Comparison of ENCODE assay signal across 13 cellular contexts in genomic region chr4:158812133-158812532, GRCh38. TPM values are rescaled to one million over a fixed set of nuclear protein-coding genes. Genes with fewer than 3 reads are reported as not detected.
DNase-seq lines count a peak whose midpoint lies in the region; ATAC-seq, FAIRE-seq and TF ChIP-seq lines count a peak whose summit lies in the region.
"Had no signal": no experiment of that assay in that cellular context is flagged by ENCODE, and none has a peak within 500 bp of the region (broad histone marks: within the 10 kb centered on the region; RNA-seq: fewer than 3 reads in every experiment).

No MANE protein-coding gene starts in this region.

- H3K36me3 ChIP-seq in BLaER1 (no peaks in the 10 kb centered on the region), hepatocyte (replicated peaks; ENCODE audit: insufficient read depth, low read depth) (no peaks in the 10 kb centered on the region), rectal smooth muscle tissue (ENCODE audit: control insufficient read depth, insufficient read depth, low read length) (no peaks in the 10 kb centered on the region)
- H3K36me3 ChIP-seq: SJCRH30 had no signal

- H3K79me1 ChIP-seq in H9 (ENCODE audit: insufficient read depth, low read depth, low read length, poor library complexity, severe bottlenecking), result no peaks in the 10 kb centered on the region

- no peak overlapping the region for H3K27ac Mint-ChIP-seq in activated T-helper 17 cell treated with anti-CD3 and anti-CD28 coated beads, Interleukin-2, amount 50 U/mL, for 72 hours
- no peak overlapping the region; a peak in 1 of 7 replicates for H3K27ac Mint-ChIP-seq in H9

- H3T11ph ChIP-seq in H9 (ENCODE audit: low read length), result no peak overlapping the region

- H2AFZ ChIP-seq in hepatocyte (no peak overlapping the region), H9 (ENCODE audit: low read length) (no peak overlapping the region)

- H3K23ac ChIP-seq in H9 (ENCODE audit: insufficient read length, low read depth, low read length), result no peak overlapping the region

- H3K9me3 Mint-ChIP-seq in activated T-helper 17 cell treated with anti-CD3 and anti-CD28 coated beads, Interleukin-2, amount 50 U/mL, for 72 hours, result no peaks in the 10 kb centered on the region
- H3K9me3 Mint-ChIP-seq in H9, result no peaks in the 10 kb centered on the region

- no peak overlapping the region for H3K14ac ChIP-seq in H9 (ENCODE audit: insufficient read depth, low read length)

- H3K4me1 ChIP-seq in BLaER1 (peaks cover 36% of the 10 kb centered on the region), hepatocyte (ENCODE audit: insufficient read depth) (peaks cover 21% of the 10 kb centered on the region), rectal smooth muscle tissue (ENCODE audit: control insufficient read depth, insufficient read depth, low read length) (peaks cover 38% of the 10 kb centered on the region), H9 (ENCODE audit: insufficient read depth, low read length) (peaks cover 2% of the 10 kb centered on the region; the same call in 1 of the 2 replicates)

- TF ChIP-seq CTCF in hepatocyte (IDR thresholded peaks at IDR 0.05; ENCODE audit: poor library complexity), result no peak
- no peak for TF ChIP-seq CTCF in H9 (conservative IDR thresholded peaks at IDR 0.05)

- no peak overlapping the region for H2BK5ac ChIP-seq in H9 (ENCODE audit: insufficient read length, low read length)

- H3K4me2 ChIP-seq in BLaER1 (peak overlapping the region; percentile 69), hepatocyte (peak overlapping the region; percentile 18), H9 (ENCODE audit: insufficient read depth, insufficient read length, low read length) (no peak overlapping the region)

- H2BK12ac ChIP-seq in H9 (ENCODE audit: insufficient read length, low read depth, low read length), result no peak overlapping the region

- no peak for DNase-seq in hepatocyte (ENCODE audit: low spot score)
- DNase-seq in NCI-H2171 treated with DMSO at 0.1 percent for 48 hours (lab: John Stamatoyannopoulos, UW), result no peak
- no peak for DNase-seq in H9
- no peak for DNase-seq in RCC 7860 (ENCODE audit: low spot score)
- no peak for DNase-seq in globus pallidus (ENCODE audit: low spot score)
- DNase-seq: NCI-H1048, NCI-H524, posterior cingulate gyrus, SJCRH30 had no signal

- H3K9me2 ChIP-seq in hepatocyte (replicated peaks; ENCODE audit: insufficient read depth), result no peaks in the 10 kb centered on the region

- peaks cover 63% of the 10 kb centered on the region for H3K79me2 ChIP-seq in hepatocyte
- 0 out of 2 replicates have a peak, but pooled peaks cover 2% of the 10 kb centered on the region for H3K79me2 ChIP-seq in H9 (ENCODE audit: insufficient read depth, low read length)

- H4K20me1 ChIP-seq in BLaER1 (no peaks in the 10 kb centered on the region), hepatocyte (ENCODE audit: insufficient read depth, poor library complexity, severe bottlenecking) (no peaks in the 10 kb centered on the region), H9 (ENCODE audit: control insufficient read depth, insufficient read depth, insufficient read length) (no peaks in the 10 kb centered on the region)

- H3K4me3 ChIP-seq in BLaER1 (no peak overlapping the region), hepatocyte (no peak overlapping the region), rectal smooth muscle tissue (ENCODE audit: low read length) (no peak overlapping the region)
- H3K4me3 ChIP-seq: SJCRH30 had no signal

- no peak overlapping the region for H2BK15ac ChIP-seq in H9 (ENCODE audit: low read depth, low read length)

- H3K18ac ChIP-seq in H9 (ENCODE audit: insufficient read length, low read depth, low read length), result no peak overlapping the region

- no peak overlapping the region for H4K5ac ChIP-seq in H9 (ENCODE audit: insufficient read length, low read depth, low read length)

- H3K4me3 Mint-ChIP-seq in activated T-helper 17 cell treated with anti-CD3 and anti-CD28 coated beads, Interleukin-2, amount 50 U/mL, for 72 hours, result peak overlapping the region; percentile 43
- H3K4me3 Mint-ChIP-seq in H9, result no peak overlapping the region

- no peak for FAIRE-seq in RCC 7860 (lab: Jason Lieb, UNC)
- FAIRE-seq: G401.6 had no signal

- no peaks in the 10 kb centered on the region for H3K27me3 Mint-ChIP-seq in activated T-helper 17 cell treated with anti-CD3 and anti-CD28 coated beads, Interleukin-2, amount 50 U/mL, for 72 hours
- H3K27me3 Mint-ChIP-seq in H9 (ENCODE audit: low read depth), result no peaks in the 10 kb centered on the region

- 81% methylated on average over 2 of the region's 2 CpGs for WGBS in hepatocyte (ENCODE audit: low lambda C conversion rate, missing lambda C conversion rate)
- no CpG with 5 or more reads among the region's 2 CpGs for WGBS in H9 (ENCODE audit: extremely low coverage, insufficient read length, low lambda C conversion rate)

- H2BK20ac ChIP-seq in H9 (ENCODE audit: low read depth, low read length, poor library complexity, severe bottlenecking), result no peak overlapping the region

- H2BK120ac ChIP-seq in H9 (ENCODE audit: low read depth, low read length, poor library complexity, severe bottlenecking), result no peak overlapping the region

- no peaks in the 10 kb centered on the region for H3K36me3 Mint-ChIP-seq in activated T-helper 17 cell treated with anti-CD3 and anti-CD28 coated beads, Interleukin-2, amount 50 U/mL, for 72 hours (ENCODE audit: low read depth)
- H3K36me3 Mint-ChIP-seq in H9 (ENCODE audit: insufficient read depth in 1 of 3, low read depth in 3 of 3), result no peaks in the 10 kb centered on the region

- no peak overlapping the region for H2AK5ac ChIP-seq in H9 (ENCODE audit: insufficient read length, low read length)

- H3K9me3 ChIP-seq in BLaER1 (peaks cover 8% of the 10 kb centered on the region; the same call in 1 of the 2 replicates), hepatocyte (ENCODE audit: low read depth) (no peaks in the 10 kb centered on the region), H9 (ENCODE audit: control insufficient read depth, low read depth, low read length) (no peaks in the 10 kb centered on the region)
- H3K9me3 ChIP-seq: SJCRH30 had no signal

- H3K4me1 Mint-ChIP-seq in activated T-helper 17 cell treated with anti-CD3 and anti-CD28 coated beads, Interleukin-2, amount 50 U/mL, for 72 hours, result peaks cover 37% of the 10 kb centered on the region
- peaks cover 18 to 25% of the 10 kb centered on the region in 2 experiments for H3K4me1 Mint-ChIP-seq in H9

- no peak for ATAC-seq in activated T-helper 17 cell treated with anti-CD3 and anti-CD28 coated beads, Interleukin-2, amount 50 U/mL, for 72 hours (replicated peaks)

- no peaks in the 10 kb centered on the region for H3K27me3 ChIP-seq in BLaER1
- no peaks in the 10 kb centered on the region for H3K27me3 ChIP-seq in hepatocyte
- no peaks in the 10 kb centered on the region for H3K27me3 ChIP-seq in rectal smooth muscle tissue (ENCODE audit: control insufficient read depth, insufficient read depth, low read length)
- H3K27me3 ChIP-seq in H9 (ENCODE audit: insufficient read depth, low read length), result no peaks in the 10 kb centered on the region
- H3K27me3 ChIP-seq: SJCRH30 had no signal

- H3K56ac ChIP-seq in H9 (ENCODE audit: insufficient read length, low read depth, low read length), result no peak overlapping the region

- H3K9ac ChIP-seq in BLaER1 (no peak overlapping the region), rectal smooth muscle tissue (ENCODE audit: low read length) (no peak overlapping the region), H9 (ENCODE audit: extremely low read depth, insufficient read length, low read length) (no peak overlapping the region)

- H3K27ac ChIP-seq in BLaER1 (peak overlapping the region; percentile 60; the same call in 1 of the 2 replicates), hepatocyte (peak overlapping the region; percentile 89), rectal smooth muscle tissue (ENCODE audit: low read depth, low read length) (peak overlapping the region; percentile 57), H9 (ENCODE audit: insufficient read length, low read depth, low read length) (no peak overlapping the region)
- H3K27ac ChIP-seq: SJCRH30 had no signal

- no peaks in the 10 kb centered on the region for H3K23me2 ChIP-seq in H9 (ENCODE audit: insufficient read length, low read depth, low read length, poor library complexity, severe bottlenecking)

- H3K4ac ChIP-seq in H9 (ENCODE audit: low read depth, low read length), result no peak overlapping the region

- H4K8ac ChIP-seq in H9 (replicated peaks; ENCODE audit: insufficient read length, low read depth, low read length), result no peak overlapping the region

- no peak overlapping the region for H4K91ac ChIP-seq in H9 (ENCODE audit: insufficient read length, low read depth, low read length)

RNA-seq across cellular contexts. Expression of gene FNIP2, which starts 43.3 kb away (rescaled TPM):
- total RNA-seq in activated T-helper 17 cell treated with anti-CD3 and anti-CD28 coated beads, Interleukin-2, amount 50 U/mL, for 72 hours, result 10 to 100 TPM; 33.4 to 45.9 TPM
- 53.2 and 61.0 TPM in 2 replicates for total RNA-seq in hepatocyte
- 20.8 and 23.4 TPM in 2 replicates for polyA plus RNA-seq in hepatocyte
- 9.6 and 11.4 TPM in 2 replicates for total RNA-seq in H9 (2021)
